In genomic region chr9:104091708-104092107, GRCh38 we compare ENCODE assay signal across 9 cellular contexts. TPM values are rescaled to one million over a fixed set of nuclear protein-coding genes. Genes with fewer than 3 reads are reported as not detected.
DNase-seq lines count a peak whose midpoint lies in the region; ATAC-seq, FAIRE-seq and TF ChIP-seq lines count a peak whose summit lies in the region.
"Had no signal": no experiment of that assay in that cellular context is flagged by ENCODE, and none has a peak within 500 bp of the region (broad histone marks: within the 10 kb centered on the region; RNA-seq: fewer than 3 reads in every experiment).

No MANE protein-coding gene starts in this region.

- ATAC-seq in HG02973 (IDR thresholded peaks at IDR 0.05; ENCODE audit: unreplicated experiment) = peak; percentile 35

- peaks cover 8% of the 10 kb centered on the region for H3K9me3 Mint-ChIP-seq in MCF 10A (ENCODE audit: unreplicated experiment)
- H3K9me3 Mint-ChIP-seq: central memory CD8-positive, alpha-beta T cell had no signal

- H3K27me3 Mint-ChIP-seq in MCF 10A (ENCODE audit: insufficient read depth, unreplicated experiment) = no peaks in the 10 kb centered on the region

- no peak overlapping the region for H3K27ac Mint-ChIP-seq in MCF 10A (ENCODE audit: low read depth, unreplicated experiment)

- no peak for FAIRE-seq in GM12891 (lab: Jason Lieb, UNC)

- H3K4me3 Mint-ChIP-seq in MCF 10A (ENCODE audit: unreplicated experiment) = no peak overlapping the region
- H3K4me3 Mint-ChIP-seq: central memory CD8-positive, alpha-beta T cell had no signal

- POLR2A ChIA-PET in MCF 10A (lab: Yijun Ruan, JAX) = interaction anchor here (3.5 kb wide), 1 partner anchor 16 kb away, joined by 45 read pairs; no protein-coding TSS in a partner anchor

- no peak for DNase-seq in GM12864 (ENCODE audit: low read depth)
- peak; percentile 77 to 86 for DNase-seq in NOMO-1 (lab: John Stamatoyannopoulos, UW; ENCODE audit: unreplicated experiment in 2 of 2)
- DNase-seq in epithelial cell of proximal tubule (ENCODE audit: low read depth) = no peak
- no peak for DNase-seq in GM12891 (ENCODE audit: insufficient read length, low spot score)
- no peak for DNase-seq in activated effector memory CD4-positive, alpha-beta T cell treated with Interleukin-2 at 50 U/mL for 16 hours
- no peak for DNase-seq in MCF 10A (ENCODE audit: unreplicated experiment)

- H3K4me3 ChIP-seq in GM12864 (ENCODE audit: low read depth, low read length) = no peak overlapping the region
- H3K4me3 ChIP-seq in epithelial cell of proximal tubule (ENCODE audit: low read depth, low read length) = no peak overlapping the region
- no peak overlapping the region for H3K4me3 ChIP-seq in rectal smooth muscle tissue (ENCODE audit: low read length)

- TF ChIP-seq CTCF in GM12864 (IDR thresholded peaks at IDR 0.05; ENCODE audit: low read depth, low read length, missing control alignments) = peak; percentile 7
- peak; percentile 20 for TF ChIP-seq CTCF in epithelial cell of proximal tubule (conservative IDR thresholded peaks at IDR 0.05; ENCODE audit: low read depth, low read length)
- TF ChIP-seq CTCF in MCF 10A (IDR thresholded peaks at IDR 0.05; ENCODE audit: unreplicated experiment) = no peak

- H3K9ac ChIP-seq in rectal smooth muscle tissue (ENCODE audit: low read length) = no peak overlapping the region

- H3K4me1 Mint-ChIP-seq in MCF 10A (ENCODE audit: insufficient read depth, unreplicated experiment) = peaks cover 35% of the 10 kb centered on the region

- CTCF ChIA-PET in MCF 10A (lab: Yijun Ruan, JAX) = interaction anchor here (0.8 to 1.4 kb wide), 2 partner anchors 8 to 12 kb away, joined by 4 to 5 read pairs; no protein-coding TSS in a partner anchor

- no peak for TF ChIP-seq POLR2A in GM12891 (IDR thresholded peaks at IDR 0.05; ENCODE audit: low read depth, low read length)

- no TSS peak for BruUV-seq in MCF 10A (replicated peaks; lab: Mats Ljungman, UMichigan)

- no peaks in the 10 kb centered on the region for H3K27me3 ChIP-seq in rectal smooth muscle tissue (ENCODE audit: control insufficient read depth, insufficient read depth, low read length)

- H3K36me3 ChIP-seq in rectal smooth muscle tissue (ENCODE audit: control insufficient read depth, insufficient read depth, low read length) = no peaks in the 10 kb centered on the region

- intact Hi-C loops in MCF 10A (cut with micrococcal nuclease) = loop anchor here (5.0 to 10.0 kb wide), 3 partner anchors 67 to 694 kb away; no protein-coding TSS in a partner anchor

- H3K27ac ChIP-seq in rectal smooth muscle tissue (ENCODE audit: low read depth, low read length) = peak overlapping the region; percentile 94

- H3K4me1 ChIP-seq in rectal smooth muscle tissue (ENCODE audit: control insufficient read depth, insufficient read depth, low read length) = peaks cover 19% of the 10 kb centered on the region

- no peaks in the 10 kb centered on the region for H3K36me3 Mint-ChIP-seq in MCF 10A (ENCODE audit: insufficient read depth, unreplicated experiment)

TF ChIP-seq in GM12891, 5 proteins besides CTCF, POLR2A, EP300 and RAD21:
- no peak for TF ChIP-seq POU2F2 (IDR thresholded peaks at IDR 0.05; ENCODE audit: low read depth, low read length)
- TF ChIP-seq POLR2AphosphoS5 (IDR thresholded peaks at IDR 0.05; ENCODE audit: low read depth, low read length) = no peak
- TF ChIP-seq TAF1 (IDR thresholded peaks at IDR 0.05; ENCODE audit: low read depth, low read length) = no peak
- no peak for TF ChIP-seq PAX5 (IDR thresholded peaks at IDR 0.05; ENCODE audit: insufficient read depth, low read length, severe bottlenecking)
- TF ChIP-seq SPI1 (IDR thresholded peaks at IDR 0.05; ENCODE audit: low read depth, low read length) = no peak

RNA-seq across cellular contexts. Expression of gene SMC2, which starts 2.4 kb away (rescaled TPM):
- total RNA-seq in epithelial cell of proximal tubule (23.1 and 29.9 TPM in 2 replicates), MCF 10A (2022) (13.7 and 23.1 TPM in 2 replicates)
- 20.2 TPM for polyA plus RNA-seq in GM12891 (2012; ENCODE audit: low read depth, missing spikeins)

Comparison
In these comparisons a context has a peak if more than half of its experiments do, and no peak if none do; other contexts are left out.
1. DNase-seq: peak in NOMO-1 (2 of 2); none in GM12864 (single experiment), epithelial cell of proximal tubule (single experiment), GM12891 (single experiment), activated effector memory CD4-positive, alpha-beta T cell treated with Interleukin-2 at 50 U/mL for 16 hours (single experiment) and MCF 10A (single experiment).